ENCODE assay signal across 8 cellular contexts in genomic region chr19:5621311-5621944, GRCh38. TPM values are rescaled to one million over a fixed set of nuclear protein-coding genes. Genes with fewer than 3 reads are reported as not detected.
DNase-seq lines count a peak whose midpoint lies in the region; ATAC-seq and TF ChIP-seq lines count a peak whose summit lies in the region.

No MANE protein-coding gene starts in this region.

- peaks cover 0 to 1% (median 0%) of the 10 kb centered on the region in 5 donors for H3K9me3 Mint-ChIP-seq in CD8-positive, alpha-beta memory T cell
- no peaks in the 10 kb centered on the region for H3K9me3 Mint-ChIP-seq in osteocyte (ENCODE audit: unreplicated experiment)

- intact Hi-C loops in esophagus muscularis mucosa (cut with DNase I), result loop anchor here (5.0 kb wide), 1 partner anchor 61 kb away; the partner anchor contains the start of genes HSD11B1L and MICOS13

- in situ Hi-C loops in KBM-7 (cut with MboI; ENCODE audit: low pct_unique_long_range_greater_than_20kb, low sequenced_read_pairs), result no loop called here

- peak overlapping the region; percentile 84 to 100 (median 94) for H3K27ac Mint-ChIP-seq in CD8-positive, alpha-beta memory T cell
- peak overlapping the region; percentile 85 for H3K27ac Mint-ChIP-seq in osteocyte (ENCODE audit: unreplicated experiment)

- peak overlapping the region; percentile 90 for H3K4me3 ChIP-seq in CD8-positive, alpha-beta memory T cell (ENCODE audit: low read length)
- H3K4me3 ChIP-seq in RWPE2 (ENCODE audit: severe bottlenecking) (peak overlapping the region; percentile 84), esophagus muscularis mucosa (peak overlapping the region; percentile 85 to 98 (median 88))

- H3K36me3 Mint-ChIP-seq in CD8-positive, alpha-beta memory T cell, result peaks cover 8 to 87% (median 21%) of the 10 kb centered on the region in 3 donors
- peaks cover 24% of the 10 kb centered on the region for H3K36me3 Mint-ChIP-seq in osteocyte (ENCODE audit: unreplicated experiment)

- DNase-seq in CD8-positive, alpha-beta memory T cell, result no peak
- DNase-seq in RWPE2 (ENCODE audit: low spot score), result no peak
- DNase-seq in esophagus muscularis mucosa (ENCODE audit: extremely low spot score), result no peak
- no peak for DNase-seq in osteocyte (ENCODE audit: extremely low spot score, unreplicated experiment)
- no peak for DNase-seq in HPDE6-E6E7 (ENCODE audit: extremely low spot score)
- no peak for DNase-seq in KBM-7
- DNase-seq in MV-4-11 (lab: John Stamatoyannopoulos, UW), result no peak

- H3K36me3 ChIP-seq in CD8-positive, alpha-beta memory T cell (ENCODE audit: insufficient read depth, low read length), result peaks cover 48% of the 10 kb centered on the region
- H3K36me3 ChIP-seq in RWPE2 (ENCODE audit: low read depth), result peaks cover 68% of the 10 kb centered on the region
- peaks cover 2 to 57% (median 47%) of the 10 kb centered on the region in 4 donors for H3K36me3 ChIP-seq in esophagus muscularis mucosa

- TF ChIP-seq CTCF in RWPE2 (IDR thresholded peaks at IDR 0.05; ENCODE audit: poor library complexity, severe bottlenecking) (no peak), esophagus muscularis mucosa (IDR thresholded peaks at IDR 0.05) (no peak), osteocyte (IDR thresholded peaks at IDR 0.05) (no peak)

- peak overlapping the region; percentile 84 for H3K27ac ChIP-seq in CD8-positive, alpha-beta memory T cell (ENCODE audit: low read depth, low read length)
- H3K27ac ChIP-seq in RWPE2 (ENCODE audit: poor library complexity, severe bottlenecking) (no peak overlapping the region), esophagus muscularis mucosa (replicated peaks in 1 of 4) (peak overlapping the region; percentile 96 to 98 (median 96))

- CTCF ChIA-PET in CD8-positive, alpha-beta memory T cell (lab: Charles Lee), result interaction anchor here (1.9 to 2.7 kb wide), 2 partner anchors 42 to 67 kb away, joined by 4 to 35 read pairs; partner anchors contain the start of gene RPL36

- TF ChIP-seq POLR2A in esophagus muscularis mucosa (IDR thresholded peaks at IDR 0.05; ENCODE audit: low read depth), result no peak

- ATAC-seq in RWPE2 (ENCODE audit: low read depth) (no peak), GM19351 (IDR thresholded peaks at IDR 0.05; ENCODE audit: unreplicated experiment) (no peak)

- H3K27me3 Mint-ChIP-seq in CD8-positive, alpha-beta memory T cell, result peaks cover 0 to 6% of the 10 kb centered on the region in 2 donors
- H3K27me3 Mint-ChIP-seq in osteocyte (ENCODE audit: unreplicated experiment), result no peaks in the 10 kb centered on the region

- no peak for TF ChIP-seq EP300 in esophagus muscularis mucosa (IDR thresholded peaks at IDR 0.05)

- peak overlapping the region; percentile 98 to 100 (median 100) for H3K4me3 Mint-ChIP-seq in CD8-positive, alpha-beta memory T cell
- peak overlapping the region; percentile 100 for H3K4me3 Mint-ChIP-seq in osteocyte (ENCODE audit: unreplicated experiment)

- H3K4me1 ChIP-seq in CD8-positive, alpha-beta memory T cell (ENCODE audit: insufficient read depth, low read length), result peaks cover 67% of the 10 kb centered on the region
- H3K4me1 ChIP-seq in RWPE2 (ENCODE audit: insufficient read depth, poor library complexity, severe bottlenecking), result peaks cover 20% of the 10 kb centered on the region
- H3K4me1 ChIP-seq in esophagus muscularis mucosa, result peaks cover 56 to 76% (median 65%) of the 10 kb centered on the region in 4 donors

- H3K9me3 ChIP-seq in CD8-positive, alpha-beta memory T cell (ENCODE audit: low read length), result no peaks in the 10 kb centered on the region
- H3K9me3 ChIP-seq in RWPE2 (ENCODE audit: severe bottlenecking) (no peaks in the 10 kb centered on the region), esophagus muscularis mucosa (no peaks in the 10 kb centered on the region)

- WGBS in esophagus muscularis mucosa, result 26% methylated on average over 11 of the region's 14 CpGs

- H3K27me3 ChIP-seq in CD8-positive, alpha-beta memory T cell (ENCODE audit: insufficient read depth, low read length, poor library complexity, severe bottlenecking), result no peaks in the 10 kb centered on the region
- no peaks in the 10 kb centered on the region for H3K27me3 ChIP-seq in RWPE2 (ENCODE audit: insufficient read depth, poor library complexity, severe bottlenecking)
- H3K27me3 ChIP-seq in esophagus muscularis mucosa, result no peaks in the 10 kb centered on the region

- POLR2A ChIA-PET in CD8-positive, alpha-beta memory T cell (lab: Charles Lee), result interaction anchor here (0.7 to 2.6 kb wide), 4 partner anchors 65 to 99 kb away, joined by 3 to 25 read pairs (median 15); partner anchors contain the start of genes CATSPERD, LONP1 and RPL36

- peaks cover 71 to 82% (median 78%) of the 10 kb centered on the region in 3 donors for H3K4me1 Mint-ChIP-seq in CD8-positive, alpha-beta memory T cell
- H3K4me1 Mint-ChIP-seq in osteocyte (ENCODE audit: unreplicated experiment), result peaks cover 46% of the 10 kb centered on the region

RNA-seq across cellular contexts. Expression of gene SAFB2, which starts 1.1 kb away (rescaled TPM):
- 10 to 100 TPM; 87.8 to 98.2 TPM for total RNA-seq in CD8-positive, alpha-beta memory T cell
- 56.4 TPM for polyA plus RNA-seq in CD8-positive, alpha-beta memory T cell
- total RNA-seq in esophagus muscularis mucosa (10 to 100 TPM; 31.1 to 57.8 (median 42.7) TPM), osteocyte (79.9 and 91.9 TPM in 2 replicates)

RNA-seq across cellular contexts. Expression of gene SAFB, which starts 1.5 kb away (rescaled TPM):
- 100 to 1,000 TPM; 124 to 132 TPM for total RNA-seq in CD8-positive, alpha-beta memory T cell
- polyA plus RNA-seq in CD8-positive, alpha-beta memory T cell, result 103 TPM
- total RNA-seq in esophagus muscularis mucosa (10 to 100 TPM; 48.4 to 96.2 (median 75.7) TPM), osteocyte (88.2 and 97.1 TPM in 2 replicates)

RNA-seq across cellular contexts. Expression of gene TINCR, which starts 53.7 kb away (rescaled TPM):
- under 1 TPM; 0.20 to 0.28 TPM for total RNA-seq in CD8-positive, alpha-beta memory T cell
- polyA plus RNA-seq in CD8-positive, alpha-beta memory T cell, result 0.16 TPM
- total RNA-seq in esophagus muscularis mucosa (1 to 10 TPM in 1 of 4 donors, under 1 TPM in 2, not detected in 1; 0.17 to 2.9 (median 0.33) TPM), osteocyte (13.5 and 16.4 TPM in 2 replicates)

RNA-seq across cellular contexts. Expression of gene MICOS13, which starts 58.9 kb away (rescaled TPM):
- total RNA-seq in CD8-positive, alpha-beta memory T cell, result 10 to 100 TPM; 60.6 to 62.1 TPM
- polyA plus RNA-seq in CD8-positive, alpha-beta memory T cell, result 117 TPM
- 10 to 100 TPM; 46.4 to 70.0 (median 59.3) TPM for total RNA-seq in esophagus muscularis mucosa
- total RNA-seq in osteocyte, result 59.1 and 60.7 TPM in 2 replicates

RNA-seq across cellular contexts. Expression of gene HSD11B1L, which starts 59.4 kb away (rescaled TPM):
- 1 to 10 TPM; 1.4 to 2.3 TPM for total RNA-seq in CD8-positive, alpha-beta memory T cell
- 4.0 TPM for polyA plus RNA-seq in CD8-positive, alpha-beta memory T cell
- 10 to 100 TPM; 15.0 to 21.8 (median 17.8) TPM for total RNA-seq in esophagus muscularis mucosa
- 9.7 and 10.7 TPM in 2 replicates for total RNA-seq in osteocyte
